11 cellular contexts compared by ENCODE assay signal in the genomic region with DNA sequence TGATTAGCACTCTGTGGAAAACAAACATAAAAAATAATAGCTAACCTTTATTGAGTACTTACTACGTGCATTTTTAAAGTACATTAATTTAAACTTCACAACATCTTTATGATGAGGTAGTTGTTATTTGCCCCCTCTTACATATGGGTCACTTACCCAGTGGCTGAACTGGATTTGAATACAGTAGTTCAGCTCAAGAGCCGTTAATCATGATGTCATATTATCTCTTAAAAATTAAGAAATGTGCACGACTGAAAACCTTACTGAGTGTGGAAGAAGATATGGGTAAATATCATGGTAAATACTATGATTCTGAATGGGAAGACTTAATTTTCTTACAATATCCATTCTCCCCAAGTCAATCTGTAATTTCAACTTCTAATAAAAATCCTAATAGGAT. TPM values are rescaled to one million over a fixed set of nuclear protein-coding genes. Genes with fewer than 3 reads are reported as not detected.
"Had no signal": no experiment of that assay in that cellular context is flagged by ENCODE, and none has a peak within 500 bp of the region (broad histone marks: within the 10 kb centered on the region; RNA-seq: fewer than 3 reads in every experiment).

No MANE protein-coding gene starts in this region.

- H3K4me3 ChIP-seq: GM23338, K562 had no signal

- ATAC-seq: GM23338, K562 had no signal

- H3K4me2 ChIP-seq: GM23338 had no signal

- FAIRE-seq: H1, H54, K562 had no signal

- DNase-seq: H9, HCEC 1CT, HFFc6, IMR-90, KG1 had no signal

- H2AFZ ChIP-seq: GM23338 had no signal

- H3K27ac ChIP-seq: HL-60 had no signal

RNA-seq across cellular contexts. Expression of a gene that starts 55.7 kb away (rescaled TPM):
- total RNA-seq: H1, HFFc6, HT1080, IMR-90, K562 had no signal
- polyA plus RNA-seq: GM23338, H1, IMR-90, K562 had no signal
